In the genomic region with DNA sequence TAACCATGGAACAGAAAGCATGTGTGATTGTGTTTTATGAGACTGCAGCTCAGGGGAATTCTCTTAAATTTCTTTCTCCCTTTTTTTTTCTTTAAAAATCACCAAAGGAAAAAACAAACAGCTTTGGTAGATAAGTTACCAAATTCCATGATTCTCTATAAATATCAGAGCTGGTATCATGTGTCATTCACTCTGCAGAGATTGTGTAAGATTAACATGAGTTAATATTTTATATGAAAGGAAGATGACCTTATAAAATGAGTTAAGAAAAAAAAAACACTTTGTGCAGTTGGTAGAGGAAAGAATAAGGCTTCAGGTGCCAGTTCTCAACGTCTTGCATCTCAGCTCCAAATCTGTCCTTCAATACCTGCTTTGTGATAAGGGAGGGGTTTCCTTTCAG, we compare ENCODE assay signal across 28 cellular contexts.
DNase-seq lines count a peak whose midpoint lies in the region; ATAC-seq, FAIRE-seq and TF ChIP-seq lines count a peak whose summit lies in the region.
"Had no signal": no experiment of that assay in that cellular context is flagged by ENCODE, and none has a peak within 500 bp of the region (broad histone marks: within the 10 kb centered on the region; RNA-seq: fewer than 3 reads in every experiment).

No MANE protein-coding gene starts in this region.

- TF ChIP-seq RAD21 in A549 (conservative IDR thresholded peaks at IDR 0.05 in 1 of 2, IDR thresholded peaks at IDR 0.05 in 1 of 2), result peak; percentile 4 to 55; a peak in 2 of 5 replicates

- H3K4me3 ChIP-seq in A549 (peak overlapping the region; percentile 16; the same call in 1 of the 3 replicates), mesenchymal stem cell (ENCODE audit: insufficient read depth in 1 of 2, low read depth in 1 of 2, low read length in 2 of 2) (no peak overlapping the region), lower lobe of right lung (no peak overlapping the region)
- H3K4me3 ChIP-seq: BLaER1, GM12878 had no signal

- H2BK5ac ChIP-seq in mesenchymal stem cell (ENCODE audit: low read depth, low read length, poor library complexity, severe bottlenecking), result no peak overlapping the region

- H3K36me3 ChIP-seq in mesenchymal stem cell (ENCODE audit: control insufficient read depth in 1 of 2, insufficient read depth in 2 of 2, low read depth in 1 of 2, low read length in 2 of 2) (no peaks in the 10 kb centered on the region), lower lobe of right lung (no peaks in the 10 kb centered on the region)
- H3K36me3 ChIP-seq: BE2C, BLaER1 had no signal

- POLR2A ChIA-PET in A549 (lab: Yijun Ruan, JAX), result no interaction called here

- peak; percentile 50 to 84; a peak in 3 of 5 replicates for TF ChIP-seq EP300 in A549 (IDR thresholded peaks at IDR 0.05)

- H3K4me1 ChIP-seq in A549 (peaks cover 61% of the 10 kb centered on the region), mesenchymal stem cell (ENCODE audit: control insufficient read depth, insufficient read depth, low read depth, low read length) (peaks cover 5% of the 10 kb centered on the region), lower lobe of right lung (no peaks in the 10 kb centered on the region)
- H3K4me1 ChIP-seq: BLaER1 had no signal

- no peaks in the 10 kb centered on the region for H3K79me1 ChIP-seq in mesenchymal stem cell (replicated peaks; ENCODE audit: low read length, poor library complexity, severe bottlenecking)

- 0% methylated on average over 1 of the region's 1 CpG for WGBS in A549 (ENCODE audit: missing lambda C conversion rate)
- WGBS in mesenchymal stem cell, result 10% methylated on average over 1 of the region's 1 CpG

- H3K9ac ChIP-seq in mesenchymal stem cell (ENCODE audit: low read length), result no peak overlapping the region
- H3K9ac ChIP-seq: BLaER1 had no signal

- H3K9me3 Mint-ChIP-seq in Calu3 (ENCODE audit: low read depth, unreplicated experiment), result no peaks in the 10 kb centered on the region

- no peaks in the 10 kb centered on the region for H3K27me3 ChIP-seq in mesenchymal stem cell (ENCODE audit: control insufficient read depth in 1 of 2, insufficient read depth in 1 of 2, low read length in 2 of 2)
- no peaks in the 10 kb centered on the region for H3K27me3 ChIP-seq in lower lobe of right lung (ENCODE audit: low read depth)
- H3K27me3 ChIP-seq: BE2C, BLaER1 had no signal

- intact Hi-C loops in Calu3 (cut with micrococcal nuclease; ENCODE audit: unreplicated experiment) (no loop called here), lower lobe of right lung (cut with DNase I) (no loop called here), head of caudate nucleus (cut with DNase I) (no loop called here)

- no peak overlapping the region for H3K23ac ChIP-seq in mesenchymal stem cell (ENCODE audit: low read length in 2 of 2)

- H3K4me3 Mint-ChIP-seq in Calu3 (ENCODE audit: low read depth, unreplicated experiment), result no peak overlapping the region
- H3K4me3 Mint-ChIP-seq: CD14-positive monocyte; CD4-positive, alpha-beta memory T cell; CD4-positive, CD25-positive, alpha-beta regulatory T cell; CD8-positive, alpha-beta memory T cell had no signal

- no peak overlapping the region for H3K18ac ChIP-seq in mesenchymal stem cell (ENCODE audit: low read depth in 1 of 2, low read length in 2 of 2)

- H3K9me3 ChIP-seq in A549, result peaks cover 5% of the 10 kb centered on the region; the same call in 2 of the 3 replicates
- H3K9me3 ChIP-seq in mesenchymal stem cell (ENCODE audit: control insufficient read depth, low read length), result no peaks in the 10 kb centered on the region
- no peaks in the 10 kb centered on the region for H3K9me3 ChIP-seq in lower lobe of right lung
- H3K9me3 ChIP-seq: BE2C, BLaER1 had no signal

- FAIRE-seq in A549 (lab: Jason Lieb, UNC), result peak; percentile 59
- FAIRE-seq: GM12878, GM12892, GM18507 had no signal

- no peak overlapping the region for H4K8ac ChIP-seq in mesenchymal stem cell (ENCODE audit: low read length)

- DNase-seq in A549 (ENCODE audit: low read depth in 1 of 2, low spot score in 1 of 2), result peak in 1 of 2 experiments; percentile 47
- DNase-seq in Calu3, result no peak
- DNase-seq in kidney glomerular epithelial cell (lab: John Stamatoyannopoulos, UW), result peak; percentile 47
- DNase-seq in mesenchymal stem cell, result no peak
- DNase-seq in RPMI8226, result no peak
- no peak for DNase-seq in lower lobe of right lung
- no peak for DNase-seq in head of caudate nucleus
- DNase-seq in NCI-H748 (lab: John Stamatoyannopoulos, UW; ENCODE audit: unreplicated experiment), result no peak
- DNase-seq: ACHN; BE2C; C1 segment of cervical spinal cord; CD4-positive, alpha-beta memory T cell; CD4-positive, CD25-positive, alpha-beta regulatory T cell; CD8-positive, alpha-beta memory T cell; COR-L47; DMS 273 treated with DMSO at 0.1 percent for 48 hours; DMS153; DMS53; DMS79; DND-41; EL; GDM1 had no signal

- no TSS peak for BruUV-seq in Calu3 (replicated peaks; lab: Mats Ljungman, UMichigan)

- H3K27ac Mint-ChIP-seq in Calu3 (ENCODE audit: unreplicated experiment), result peak overlapping the region; percentile 34
- H3K27ac Mint-ChIP-seq: CD14-positive monocyte; CD4-positive, alpha-beta memory T cell; CD4-positive, CD25-positive, alpha-beta regulatory T cell; CD8-positive, alpha-beta memory T cell had no signal

- H3K27ac ChIP-seq in A549, result peak overlapping the region; percentile 83 to 85
- peak overlapping the region; percentile 15 for H3K27ac ChIP-seq in mesenchymal stem cell (ENCODE audit: low read length, poor library complexity, severe bottlenecking)
- no peak overlapping the region for H3K27ac ChIP-seq in lower lobe of right lung
- H3K27ac ChIP-seq: 22Rv1, BLaER1 had no signal

- H3K14ac ChIP-seq in mesenchymal stem cell (ENCODE audit: low read length in 2 of 2), result no peak overlapping the region

- TF ChIP-seq CTCF in A549 (IDR thresholded peaks at IDR 0.05), result no peak
- no peak for TF ChIP-seq CTCF in Calu3 (IDR thresholded peaks at IDR 0.05; ENCODE audit: unreplicated experiment)
- TF ChIP-seq CTCF in lower lobe of right lung (IDR thresholded peaks at IDR 0.05), result no peak

- H2BK12ac ChIP-seq in mesenchymal stem cell (ENCODE audit: low read length in 2 of 2), result no peak overlapping the region

- peak; percentile 35 to 41; a peak in 5 of 6 replicates for ATAC-seq in A549
- ATAC-seq in lower lobe of right lung, result no peak
- ATAC-seq: GM12878 had no signal

- H3K36me3 Mint-ChIP-seq in Calu3 (ENCODE audit: insufficient read depth, unreplicated experiment), result no peaks in the 10 kb centered on the region
- H3K36me3 Mint-ChIP-seq: CD14-positive monocyte; CD4-positive, alpha-beta memory T cell; CD4-positive, CD25-positive, alpha-beta regulatory T cell; CD8-positive, alpha-beta memory T cell had no signal

- no peak overlapping the region for H2AFZ ChIP-seq in mesenchymal stem cell (ENCODE audit: low read depth, low read length)

- no peak overlapping the region for H2BK15ac ChIP-seq in mesenchymal stem cell (ENCODE audit: low read depth, poor library complexity, severe bottlenecking)

- CTCF ChIA-PET in A549 (lab: Yijun Ruan, JAX), result interaction anchor here (0.7 kb wide), 1 partner anchor 238 kb away, joined by 3 read pairs; the partner anchor contains the start of gene MAP1LC3C
- CTCF ChIA-PET in Calu3 (lab: Charles Lee), result no interaction called here

- H3K4me1 Mint-ChIP-seq in Calu3 (ENCODE audit: low read depth, unreplicated experiment), result no peaks in the 10 kb centered on the region
- H3K4me1 Mint-ChIP-seq: CD14-positive monocyte; CD4-positive, alpha-beta memory T cell; CD4-positive, CD25-positive, alpha-beta regulatory T cell; CD8-positive, alpha-beta memory T cell had no signal

- no peaks in the 10 kb centered on the region for H3K27me3 Mint-ChIP-seq in Calu3 (ENCODE audit: unreplicated experiment)
- H3K27me3 Mint-ChIP-seq: CD4-positive, alpha-beta memory T cell; CD8-positive, alpha-beta memory T cell had no signal

- H2BK120ac ChIP-seq in mesenchymal stem cell (ENCODE audit: low read depth, low read length), result no peak overlapping the region

- no peak for TF ChIP-seq POLR2A in A549 (IDR thresholded peaks at IDR 0.05; ENCODE audit: low read length)

- no peak overlapping the region for H4K91ac ChIP-seq in mesenchymal stem cell (ENCODE audit: low read length)

- H3K4me2 ChIP-seq in A549 (peak overlapping the region; percentile 67), mesenchymal stem cell (ENCODE audit: low read length, poor library complexity, severe bottlenecking) (no peak overlapping the region)
- H3K4me2 ChIP-seq: BLaER1 had no signal

- no peak overlapping the region for H3K4ac ChIP-seq in mesenchymal stem cell (ENCODE audit: low read depth in 1 of 2, low read length in 2 of 2)

- H2AK5ac ChIP-seq in mesenchymal stem cell (ENCODE audit: low read length, severe bottlenecking), result peak overlapping the region; percentile 96

TF ChIP-seq in A549, 52 proteins besides CTCF, POLR2A, EP300 and RAD21 (continues in another document):
- TF ChIP-seq, protein P1, sequence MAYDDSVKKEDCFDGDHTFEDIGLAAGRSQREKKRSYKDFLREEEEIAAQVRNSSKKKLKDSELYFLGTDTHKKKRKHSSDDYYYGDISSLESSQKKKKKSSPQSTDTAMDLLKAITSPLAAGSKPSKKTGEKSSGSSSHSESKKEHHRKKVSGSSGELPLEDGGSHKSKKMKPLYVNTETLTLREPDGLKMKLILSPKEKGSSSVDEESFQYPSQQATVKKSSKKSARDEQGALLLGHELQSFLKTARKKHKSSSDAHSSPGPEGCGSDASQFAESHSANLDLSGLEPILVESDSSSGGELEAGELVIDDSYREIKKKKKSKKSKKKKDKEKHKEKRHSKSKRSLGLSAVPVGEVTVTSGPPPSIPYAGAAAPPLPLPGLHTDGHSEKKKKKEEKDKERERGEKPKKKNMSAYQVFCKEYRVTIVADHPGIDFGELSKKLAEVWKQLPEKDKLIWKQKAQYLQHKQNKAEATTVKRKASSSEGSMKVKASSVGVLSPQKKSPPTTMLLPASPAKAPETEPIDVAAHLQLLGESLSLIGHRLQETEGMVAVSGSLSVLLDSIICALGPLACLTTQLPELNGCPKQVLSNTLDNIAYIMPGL (CRISPR knock-in tag; IDR thresholded peaks at IDR 0.05; ENCODE audit: borderline replicate concordance), result no peak
- no peak for TF ChIP-seq KDM1A (IDR thresholded peaks at IDR 0.05; ENCODE audit: low read depth)
- TF ChIP-seq HOXB13 (CRISPR knock-in tag; IDR thresholded peaks at IDR 0.05; ENCODE audit: low read depth), result no peak
- TF ChIP-seq RARB (CRISPR knock-in tag; IDR thresholded peaks at IDR 0.05), result no peak
- no peak for TF ChIP-seq MYC (IDR thresholded peaks at IDR 0.05; ENCODE audit: borderline replicate concordance, low read length)
- no peak for TF ChIP-seq BHLHE40 (IDR thresholded peaks at IDR 0.05; ENCODE audit: low read depth, low read length)
- no peak for TF ChIP-seq NR3C1 (IDR thresholded peaks at IDR 0.05)
- TF ChIP-seq ELK1 (IDR thresholded peaks at IDR 0.05; ENCODE audit: low read depth, low read length), result no peak

Comparison
In these comparisons a context has a peak if more than half of its experiments do, and no peak if none do; other contexts are left out.
1. ATAC-seq: peak in A549 (2 of 2); none in lower lobe of right lung (0 of 2).